ENCODE assay signal across 8 cellular contexts in genomic region chr16:2752035-2752849, GRCh38. TPM values are rescaled to one million over a fixed set of nuclear protein-coding genes. Genes with fewer than 3 reads are reported as not detected.
A peak's percentile ranks its signal among the peaks of the same experiment; 100 is the strongest.
DNase-seq lines count a peak whose midpoint lies in the region; ATAC-seq and TF ChIP-seq lines count a peak whose summit lies in the region.

TSS of gene SRRM2 (plus strand) at chr16:2752638. CDS start at chr16:2756365, 3,727 bp downstream.

- peaks cover 40% of the 10 kb centered on the region for H4K20me1 ChIP-seq in Loucy (ENCODE audit: insufficient read depth, low read length, poor library complexity, severe bottlenecking)

- DNase-seq in ELR (ENCODE audit: low read depth) (peak; percentile 94), H7 (peak; percentile 98), RWPE2 (ENCODE audit: low spot score) (peak; percentile 93), fibroblast of mammary gland (ENCODE audit: low read depth) (peak; percentile 94)
- DNase-seq in activated T-helper 2 cell treated with anti-CD3 and anti-CD28 coated beads, Interferon-gamma antibody, Interleukin-2, Interleukin-4, amounts not matched to agents 10 μg/mL and 5 μg/mL and 100 μg/mL, durations not matched to agents 14 hours and 24 hours and 36 hours (ENCODE audit: low spot score) = peak; percentile 95
- peak; percentile 89 to 99 (median 94) for DNase-seq in naive thymus-derived CD8-positive, alpha-beta T cell
- peak; percentile 93 for DNase-seq in stimulated activated naive B cell treated with anti-CD40 and anti-IgM and Interleukin-4, amounts not matched to agents 10 μg/mL and 1 μg/mL and 100 μg/mL, for 72 hours

- peak within 1 kb of the TSS; percentile 99 for H3K27ac Mint-ChIP-seq in activated T-helper 2 cell treated with anti-CD3 and anti-CD28 coated beads, Interferon-gamma antibody, Interleukin-2, Interleukin-4, amounts not matched to agents 10 μg/mL and 5 μg/mL and 100 μg/mL, durations not matched to agents 14 hours and 24 hours and 36 hours
- H3K27ac Mint-ChIP-seq in naive thymus-derived CD8-positive, alpha-beta T cell = peak within 1 kb of the TSS; percentile 98 to 99 (median 99)
- peak within 1 kb of the TSS; percentile 100 for H3K27ac Mint-ChIP-seq in stimulated activated naive B cell treated with anti-CD40 and anti-IgM and Interleukin-4, amounts not matched to agents 10 μg/mL and 1 μg/mL and 100 μg/mL, for 72 hours

- H3K4me3 Mint-ChIP-seq in activated T-helper 2 cell treated with anti-CD3 and anti-CD28 coated beads, Interferon-gamma antibody, Interleukin-2, Interleukin-4, amounts not matched to agents 10 μg/mL and 5 μg/mL and 100 μg/mL, durations not matched to agents 14 hours and 24 hours and 36 hours (ENCODE audit: low read depth) = peak within 1 kb of the TSS; percentile 94
- peak within 1 kb of the TSS; percentile 81 to 97 (median 92) for H3K4me3 Mint-ChIP-seq in naive thymus-derived CD8-positive, alpha-beta T cell
- peak within 1 kb of the TSS; percentile 86 to 98 for H3K4me3 Mint-ChIP-seq in stimulated activated naive B cell treated with anti-CD40 and anti-IgM and Interleukin-4, amounts not matched to agents 10 μg/mL and 1 μg/mL and 100 μg/mL, for 72 hours

- POLR2A ChIA-PET in naive thymus-derived CD8-positive, alpha-beta T cell (lab: Charles Lee) = interaction anchor here (0.8 to 5.5 kb wide), 15 partner anchors 12 to 239 kb away, joined by 3 to 128 read pairs (median 5); partner anchors contain the start of genes ATP6V0C, ELOB, FLYWCH1 and KCTD5

- peak within 1 kb of the TSS; percentile 86 for H3K27ac ChIP-seq in RWPE2 (ENCODE audit: poor library complexity, severe bottlenecking)

- no peaks in the 10 kb centered on the region for H3K9me3 Mint-ChIP-seq in activated T-helper 2 cell treated with anti-CD3 and anti-CD28 coated beads, Interferon-gamma antibody, Interleukin-2, Interleukin-4, amounts not matched to agents 10 μg/mL and 5 μg/mL and 100 μg/mL, durations not matched to agents 14 hours and 24 hours and 36 hours
- H3K9me3 Mint-ChIP-seq in naive thymus-derived CD8-positive, alpha-beta T cell = peaks cover 0 to 5% (median 0%) of the 10 kb centered on the region in 9 donors
- peaks cover 0 to 4% of the 10 kb centered on the region in 2 donors for H3K9me3 Mint-ChIP-seq in stimulated activated naive B cell treated with anti-CD40 and anti-IgM and Interleukin-4, amounts not matched to agents 10 μg/mL and 1 μg/mL and 100 μg/mL, for 72 hours

- peak within 1 kb of the TSS; percentile 98 for H3K4me2 ChIP-seq in Loucy (ENCODE audit: low read depth, low read length, poor library complexity, severe bottlenecking)

- H3K4me3 ChIP-seq in H7 (ENCODE audit: insufficient read depth, low read depth, low read length) (peak within 1 kb of the TSS; percentile 80), Loucy (ENCODE audit: low read length, poor library complexity, severe bottlenecking) (peak within 1 kb of the TSS; percentile 97), RWPE2 (ENCODE audit: severe bottlenecking) (peak within 1 kb of the TSS; percentile 97), fibroblast of mammary gland (ENCODE audit: control insufficient read depth, low read depth, low read length) (peak within 1 kb of the TSS; percentile 95)

- H3K79me2 ChIP-seq in Loucy (ENCODE audit: insufficient read depth, low read length) = peaks cover 56% of the 10 kb centered on the region

- peaks cover 46% of the 10 kb centered on the region for H3K4me1 Mint-ChIP-seq in activated T-helper 2 cell treated with anti-CD3 and anti-CD28 coated beads, Interferon-gamma antibody, Interleukin-2, Interleukin-4, amounts not matched to agents 10 μg/mL and 5 μg/mL and 100 μg/mL, durations not matched to agents 14 hours and 24 hours and 36 hours (ENCODE audit: low read depth)
- H3K4me1 Mint-ChIP-seq in naive thymus-derived CD8-positive, alpha-beta T cell = peaks cover 36 to 50% (median 45%) of the 10 kb centered on the region in 4 donors
- H3K4me1 Mint-ChIP-seq in stimulated activated naive B cell treated with anti-CD40 and anti-IgM and Interleukin-4, amounts not matched to agents 10 μg/mL and 1 μg/mL and 100 μg/mL, for 72 hours = peaks cover 34 to 49% of the 10 kb centered on the region in 2 donors

- no peaks in the 10 kb centered on the region for H3K9me3 ChIP-seq in Loucy (ENCODE audit: insufficient read depth, low read depth, low read length)
- no peaks in the 10 kb centered on the region for H3K9me3 ChIP-seq in RWPE2 (ENCODE audit: severe bottlenecking)

- H3K27me3 ChIP-seq in H7 (ENCODE audit: control insufficient read depth, insufficient read depth, low read length) (no peaks in the 10 kb centered on the region), Loucy (ENCODE audit: insufficient read depth, low read length, poor library complexity, severe bottlenecking) (no peaks in the 10 kb centered on the region), RWPE2 (ENCODE audit: insufficient read depth, poor library complexity, severe bottlenecking) (no peaks in the 10 kb centered on the region)

- H3K9ac ChIP-seq in Loucy (ENCODE audit: low read depth, low read length, poor library complexity, severe bottlenecking) = peak within 1 kb of the TSS; percentile 99

- H3K36me3 ChIP-seq in H7 (replicated peaks; ENCODE audit: control insufficient read depth, insufficient read depth, low read length) (peaks cover 5% of the 10 kb centered on the region), Loucy (ENCODE audit: insufficient read depth, low read length) (peaks cover 5% of the 10 kb centered on the region; the same call in 1 of the 2 replicates), RWPE2 (ENCODE audit: low read depth) (peaks cover 41% of the 10 kb centered on the region)

- intact Hi-C loops in activated T-helper 2 cell treated with anti-CD3 and anti-CD28 coated beads, Interferon-gamma antibody, Interleukin-2, Interleukin-4, amounts not matched to agents 10 μg/mL and 5 μg/mL and 100 μg/mL, durations not matched to agents 14 hours and 24 hours and 36 hours (cut with micrococcal nuclease) = loop anchor here (1.0 to 10.0 kb wide), 3 partner anchors 25 to 113 kb away; partner anchors contain the start of gene ELOB

- ATAC-seq in RWPE2 (ENCODE audit: low read depth) = peak; percentile 86
- ATAC-seq in naive thymus-derived CD8-positive, alpha-beta T cell = peak; percentile 85 to 89
- ATAC-seq in stimulated activated naive B cell treated with anti-CD40 and anti-IgM and Interleukin-4, amounts not matched to agents 10 μg/mL and 1 μg/mL and 100 μg/mL, for 72 hours (replicated peaks) = peak; percentile 90 to 93

- H3K36me3 Mint-ChIP-seq in activated T-helper 2 cell treated with anti-CD3 and anti-CD28 coated beads, Interferon-gamma antibody, Interleukin-2, Interleukin-4, amounts not matched to agents 10 μg/mL and 5 μg/mL and 100 μg/mL, durations not matched to agents 14 hours and 24 hours and 36 hours (ENCODE audit: low read depth) = peaks cover 55% of the 10 kb centered on the region
- H3K36me3 Mint-ChIP-seq in naive thymus-derived CD8-positive, alpha-beta T cell = peaks cover 0 to 37% (median 6%) of the 10 kb centered on the region in 3 donors
- H3K36me3 Mint-ChIP-seq in stimulated activated naive B cell treated with anti-CD40 and anti-IgM and Interleukin-4, amounts not matched to agents 10 μg/mL and 1 μg/mL and 100 μg/mL, for 72 hours = peaks cover 51 to 63% of the 10 kb centered on the region in 2 donors

- no peaks in the 10 kb centered on the region for H3K9me2 ChIP-seq in Loucy (replicated peaks; ENCODE audit: low read depth, low read length)

- H3K27me3 Mint-ChIP-seq in activated T-helper 2 cell treated with anti-CD3 and anti-CD28 coated beads, Interferon-gamma antibody, Interleukin-2, Interleukin-4, amounts not matched to agents 10 μg/mL and 5 μg/mL and 100 μg/mL, durations not matched to agents 14 hours and 24 hours and 36 hours (ENCODE audit: low read depth) = no peaks in the 10 kb centered on the region
- H3K27me3 Mint-ChIP-seq in naive thymus-derived CD8-positive, alpha-beta T cell = no peaks in the 10 kb centered on the region
- H3K27me3 Mint-ChIP-seq in stimulated activated naive B cell treated with anti-CD40 and anti-IgM and Interleukin-4, amounts not matched to agents 10 μg/mL and 1 μg/mL and 100 μg/mL, for 72 hours = no peaks in the 10 kb centered on the region

- peak within 1 kb of the TSS; percentile 72 for H2AFZ ChIP-seq in Loucy (ENCODE audit: low read length)

- no peaks in the 10 kb centered on the region for H3F3A ChIP-seq in Loucy (ENCODE audit: low read depth)

- TF ChIP-seq CTCF in Loucy (conservative IDR thresholded peaks at IDR 0.05; ENCODE audit: low read length) (no peak), RWPE2 (IDR thresholded peaks at IDR 0.05; ENCODE audit: poor library complexity, severe bottlenecking) (no peak), fibroblast of mammary gland (conservative IDR thresholded peaks at IDR 0.05; ENCODE audit: control insufficient read depth, insufficient read depth, low read depth, low read length) (no peak)

- H3K4me1 ChIP-seq in Loucy (ENCODE audit: insufficient read depth, low read length, poor library complexity, severe bottlenecking) = peaks cover 25% of the 10 kb centered on the region
- peaks cover 18% of the 10 kb centered on the region for H3K4me1 ChIP-seq in RWPE2 (ENCODE audit: insufficient read depth, poor library complexity, severe bottlenecking)

RNA-seq across cellular contexts. Expression of gene SRRM2, which starts in this region (rescaled TPM):
- 69.0 and 96.1 TPM in 2 replicates for total RNA-seq in H7 (2014; rRNA removed; shearing (Covaris generic))
- total RNA-seq in activated T-helper 2 cell treated with anti-CD3 and anti-CD28 coated beads, Interferon-gamma antibody, Interleukin-2, Interleukin-4, amounts not matched to agents 10 μg/mL and 5 μg/mL and 100 μg/mL, durations not matched to agents 14 hours and 24 hours and 36 hours = 694 and 701 TPM in 2 replicates
- 100 to 1,000 TPM; 927 to 965 TPM for total RNA-seq in naive thymus-derived CD8-positive, alpha-beta T cell
- 100 to 1,000 TPM in 1 of 3 donors, 10 to 100 TPM in 2; 25.5 to 110 (median 62.4) TPM for polyA plus RNA-seq in naive thymus-derived CD8-positive, alpha-beta T cell

Comparison
In these comparisons a context has a peak if more than half of its experiments do, and no peak if none do; other contexts are left out.
1. Peak in every context shown above with its lines: DNase-seq, ATAC-seq, H3K4me3 ChIP-seq and H3K27ac ChIP-seq.